In the genomic region with DNA sequence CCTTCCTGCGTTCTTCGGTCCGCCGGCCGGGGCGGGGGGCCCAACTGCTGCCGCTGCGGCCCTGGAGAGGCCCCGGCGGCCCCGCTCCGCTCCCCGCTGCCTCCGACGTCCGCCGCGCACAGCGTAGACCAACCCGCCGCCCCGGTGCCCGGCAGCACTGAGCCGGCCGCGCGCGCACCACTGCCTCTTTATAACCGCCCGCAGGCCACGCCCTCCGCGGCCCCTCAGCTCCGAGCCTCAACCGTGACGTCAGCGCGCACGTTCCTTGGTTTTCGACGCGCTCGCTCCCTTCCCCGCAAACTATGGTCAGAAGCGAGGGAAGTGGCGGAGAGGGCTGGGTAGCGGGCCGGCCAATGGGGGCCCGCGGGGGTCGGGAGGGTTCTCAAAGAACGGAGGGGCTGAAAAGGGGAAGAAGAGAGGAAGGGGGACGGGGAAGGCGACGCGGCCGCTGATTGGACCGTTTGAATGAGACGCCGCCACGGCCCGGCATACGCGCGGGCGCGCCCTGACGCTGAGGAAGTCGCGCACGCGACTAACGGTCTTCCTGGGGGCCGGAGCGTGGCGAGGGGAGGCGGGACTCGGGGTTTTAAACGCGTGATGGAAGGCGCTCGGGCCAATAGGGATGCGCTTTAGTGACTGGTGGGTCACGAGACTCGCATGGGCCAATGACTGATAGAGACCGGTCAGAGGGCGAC, we compare ENCODE assay signal across 8 cellular contexts. TPM values are rescaled to one million over a fixed set of nuclear protein-coding genes. Genes with fewer than 3 reads are reported as not detected.
DNase-seq lines count a peak whose midpoint lies in the region; ATAC-seq, FAIRE-seq and TF ChIP-seq lines count a peak whose summit lies in the region.

A gene (minus strand): TSS at position 164 of the 695 bp plus-strand sequence. CDS start 199 bp downstream, outside the sequence.

- H3K27me3 ChIP-seq in BE2C (no peaks in the 10 kb centered on the region), layer of hippocampus (ENCODE audit: control insufficient read depth, insufficient read depth, low read length) (no peaks in the 10 kb centered on the region)

- FAIRE-seq in colon (lab: Jason Lieb, UNC), result peak; percentile 5

- H3K9me3 ChIP-seq in BE2C, result no peaks in the 10 kb centered on the region

- H3K27ac ChIP-seq in layer of hippocampus (ENCODE audit: low read depth, low read length), result peak within 1 kb of the TSS; percentile 99

- TF ChIP-seq CTCF in BE2C (IDR thresholded peaks at IDR 0.05; ENCODE audit: low read depth, low read length), result no peak

- H3K4me3 ChIP-seq in BE2C (ENCODE audit: low read depth, low read length), result peak within 1 kb of the TSS; percentile 80

- peak; percentile 81 for ATAC-seq in HG03460 (IDR thresholded peaks at IDR 0.05; ENCODE audit: unreplicated experiment)

- no peaks in the 10 kb centered on the region; the same call in 1 of the 2 replicates for H3K4me1 ChIP-seq in BE2C

- peak; percentile 99 for DNase-seq in BE2C
- peak; percentile 99 for DNase-seq in GM19240 (ENCODE audit: insufficient read length, low spot score)
- peak; percentile 99 to 100 for DNase-seq in NCI-H526 (lab: John Stamatoyannopoulos, UW)
- DNase-seq in activated CD4-positive, alpha-beta T cell treated with anti-CD3 and anti-CD28 coated beads for 48 hours, result peak; percentile 98
- DNase-seq in stimulated activated CD4-positive, alpha-beta T cell treated with anti-CD3 and anti-CD28 coated beads, Interleukin-1b, Interleukin-23, amount 100 ng/mL, for 4 hours (ENCODE audit: low read depth in 2 of 2), result peak; percentile 93

- peaks cover 38% of the 10 kb centered on the region for H3K36me3 ChIP-seq in BE2C

RNA-seq across cellular contexts. Expression of the gene that starts here (rescaled TPM):
- polyA plus RNA-seq in BE2C (2012; ENCODE audit: insufficient read depth, insufficient read length, low read depth), result 523 TPM

Comparison
In these comparisons a context has a peak if more than half of its experiments do, and no peak if none do; other contexts are left out.
1. Peak in every context shown above with its lines: DNase-seq, ATAC-seq, H3K4me3 ChIP-seq and H3K27ac ChIP-seq.